14 cellular contexts compared by ENCODE assay signal in genomic region chr3:122076414-122077292, GRCh38. TPM values are rescaled to one million over a fixed set of nuclear protein-coding genes. Genes with fewer than 3 reads are reported as not detected.
DNase-seq lines count a peak whose midpoint lies in the region; ATAC-seq and TF ChIP-seq lines count a peak whose summit lies in the region.
"Had no signal": no experiment of that assay in that cellular context is flagged by ENCODE, and none has a peak within 500 bp of the region (broad histone marks: within the 10 kb centered on the region; RNA-seq: fewer than 3 reads in every experiment).

No MANE protein-coding gene starts in this region.

- intact Hi-C loops in activated CD4-positive, alpha-beta T cell treated with anti-CD3 and anti-CD28 coated beads for 36 hours (cut with DNase I, micrococcal nuclease) = no loop called here
- intact Hi-C loops in spleen (cut with DNase I; ENCODE audit: low total_unique reads) (no loop called here), left colon (cut with DNase I, micrococcal nuclease) (no loop called here)

- no peaks in the 10 kb centered on the region for H3K36me3 Mint-ChIP-seq in activated CD4-positive, alpha-beta T cell treated with anti-CD3 and anti-CD28 coated beads for 36 hours (ENCODE audit: low read depth)
- peaks cover 15% of the 10 kb centered on the region for H3K36me3 Mint-ChIP-seq in T-helper 1 cell treated with Interleukin-12 subunit alpha and Interleukin-12 subunit beta and Interleukin-4 antibody, amounts not matched to agents 30 μg/mL and 1 μg/mL, for 36 hours (ENCODE audit: low read depth)

- peaks cover 5 to 65% (median 47%) of the 10 kb centered on the region in 6 donors for H3K4me1 ChIP-seq in spleen
- H3K4me1 ChIP-seq: body of pancreas had no signal

- H3K4me3 Mint-ChIP-seq in activated CD4-positive, alpha-beta T cell treated with anti-CD3 and anti-CD28 coated beads for 36 hours = no peak overlapping the region
- peak overlapping the region; percentile 65 for H3K4me3 Mint-ChIP-seq in T-helper 1 cell treated with Interleukin-12 subunit alpha and Interleukin-12 subunit beta and Interleukin-4 antibody, amounts not matched to agents 30 μg/mL and 1 μg/mL, for 36 hours
- H3K4me3 Mint-ChIP-seq: HFFc6, neural crest cell had no signal

- CTCF ChIA-PET in activated CD4-positive, alpha-beta T cell treated with anti-CD3 and anti-CD28 coated beads for 36 hours (lab: Charles Lee) = interaction anchor here (0.8 to 1.1 kb wide), 2 partner anchors 17 to 731 kb away, joined by 3 to 4 read pairs; no protein-coding TSS in a partner anchor

- ATAC-seq in activated CD4-positive, alpha-beta T cell treated with anti-CD3 and anti-CD28 coated beads for 36 hours = peak; percentile 34
- ATAC-seq in HG02623 (IDR thresholded peaks at IDR 0.05; ENCODE audit: unreplicated experiment) (peak; percentile 11), left colon (no peak)
- ATAC-seq: body of pancreas had no signal

- peaks cover 14% of the 10 kb centered on the region for H3K27me3 Mint-ChIP-seq in activated CD4-positive, alpha-beta T cell treated with anti-CD3 and anti-CD28 coated beads for 36 hours
- H3K27me3 Mint-ChIP-seq in T-helper 1 cell treated with Interleukin-12 subunit alpha and Interleukin-12 subunit beta and Interleukin-4 antibody, amounts not matched to agents 30 μg/mL and 1 μg/mL, for 36 hours (ENCODE audit: low read depth) = no peaks in the 10 kb centered on the region

- H3K9me3 ChIP-seq in spleen = no peaks in the 10 kb centered on the region
- H3K9me3 ChIP-seq: body of pancreas had no signal

- H3K27ac Mint-ChIP-seq in activated CD4-positive, alpha-beta T cell treated with anti-CD3 and anti-CD28 coated beads for 36 hours = no peak overlapping the region
- peak overlapping the region; percentile 89 for H3K27ac Mint-ChIP-seq in T-helper 1 cell treated with Interleukin-12 subunit alpha and Interleukin-12 subunit beta and Interleukin-4 antibody, amounts not matched to agents 30 μg/mL and 1 μg/mL, for 36 hours
- H3K27ac Mint-ChIP-seq: HFFc6 had no signal

- H3K36me3 ChIP-seq in spleen = no peaks in the 10 kb centered on the region

- 56 to 75% (median 65%) methylated on average over 4 of the region's 4 CpGs for WGBS in spleen, 5 donors

- no peak for TF ChIP-seq POLR2A in spleen (IDR thresholded peaks at IDR 0.05)

- H3K4me1 Mint-ChIP-seq in activated CD4-positive, alpha-beta T cell treated with anti-CD3 and anti-CD28 coated beads for 36 hours = peaks cover 14% of the 10 kb centered on the region
- peaks cover 67% of the 10 kb centered on the region for H3K4me1 Mint-ChIP-seq in T-helper 1 cell treated with Interleukin-12 subunit alpha and Interleukin-12 subunit beta and Interleukin-4 antibody, amounts not matched to agents 30 μg/mL and 1 μg/mL, for 36 hours (ENCODE audit: low read depth)

- no peaks in the 10 kb centered on the region for H3K27me3 ChIP-seq in spleen (replicated peaks in 1 of 7)
- H3K27me3 ChIP-seq: body of pancreas had no signal

- H3K27ac ChIP-seq in spleen = peak overlapping the region in 6 of 8 donors; percentile 15 to 82 (median 74)
- H3K27ac ChIP-seq: body of pancreas had no signal

- H3K4me3 ChIP-seq in spleen = peak overlapping the region in 2 of 8 donors; percentile 21 to 68
- H3K4me3 ChIP-seq: body of pancreas had no signal

- no peaks in the 10 kb centered on the region for H3K9me3 Mint-ChIP-seq in activated CD4-positive, alpha-beta T cell treated with anti-CD3 and anti-CD28 coated beads for 36 hours (ENCODE audit: low read depth)
- peaks cover 8% of the 10 kb centered on the region for H3K9me3 Mint-ChIP-seq in T-helper 1 cell treated with Interleukin-12 subunit alpha and Interleukin-12 subunit beta and Interleukin-4 antibody, amounts not matched to agents 30 μg/mL and 1 μg/mL, for 36 hours
- H3K9me3 Mint-ChIP-seq: HFFc6 had no signal

- POLR2A ChIA-PET in activated CD4-positive, alpha-beta T cell treated with anti-CD3 and anti-CD28 coated beads for 36 hours (lab: Charles Lee) = no interaction called here

- DNase-seq in activated CD4-positive, alpha-beta T cell treated with anti-CD3 and anti-CD28 coated beads for 36 hours = no peak
- no peak for DNase-seq in activated CD4-positive, alpha-beta T cell treated with anti-CD3 and anti-CD28 coated beads, Interleukin-2, amount 50 U/mL, for 4 hours
- no peak for DNase-seq in spleen
- DNase-seq in NCI-H1092 (lab: John Stamatoyannopoulos, UW) = no peak
- no peak for DNase-seq in left colon
- DNase-seq in NCI-H345 treated with DMSO at 0.1 percent for 48 hours (lab: John Stamatoyannopoulos, UW; ENCODE audit: unreplicated experiment) = no peak
- DNase-seq: body of pancreas, HFFc6, NCI-H1694 had no signal

- TF ChIP-seq CTCF in spleen (IDR thresholded peaks at IDR 0.05 in 8 of 11, conservative IDR thresholded peaks at IDR 0.05 in 3 of 11) = no peak

RNA-seq across cellular contexts. Expression of gene CD86, which starts 21.5 kb away (rescaled TPM):
- under 1 TPM; 0.09 to 0.25 TPM for total RNA-seq in activated CD4-positive, alpha-beta T cell treated with anti-CD3 and anti-CD28 coated beads for 36 hours
- total RNA-seq in spleen (10 to 100 TPM; 19.5 to 41.8 (median 30.6) TPM), left colon (1 to 10 TPM; 1.7 to 6.0 TPM)
- 10 to 100 TPM in 2 of 3 donors, 1 to 10 TPM in 1; 9.8 to 13.7 (median 10.4) TPM for polyA plus RNA-seq in spleen
- total RNA-seq: A673, HFFc6, HT1080, neural crest cell had no signal

RNA-seq across cellular contexts. Expression of gene ILDR1, which starts 54.6 kb away (rescaled TPM):
- total RNA-seq in activated CD4-positive, alpha-beta T cell treated with anti-CD3 and anti-CD28 coated beads for 36 hours = under 1 TPM; 0.09 to 0.11 TPM
- total RNA-seq in spleen = 1 to 10 TPM in 5 of 7 donors, under 1 TPM in 2; 0.60 to 3.1 (median 1.2) TPM
- under 1 TPM; 0.26 to 0.86 (median 0.56) TPM for polyA plus RNA-seq in spleen
- 10 to 100 TPM; 27.6 to 27.7 TPM for total RNA-seq in left colon
- total RNA-seq: A673, HFFc6, HT1080, neural crest cell had no signal

Comparison
In these comparisons a context has a peak if more than half of its experiments do, and no peak if none do; other contexts are left out.
1. RNA of gene ILDR1, which starts 54.6 kb away (total RNA-seq): 27.6 to 27.7 TPM in left colon; 0.60 to 3.1 TPM in spleen and 0.09 to 0.11 TPM in activated CD4-positive, alpha-beta T cell treated with anti-CD3 and anti-CD28 coated beads for 36 hours; every median in the first group is over 4 times any median in the second.